21 cellular contexts compared by ENCODE assay signal in the genomic region with DNA sequence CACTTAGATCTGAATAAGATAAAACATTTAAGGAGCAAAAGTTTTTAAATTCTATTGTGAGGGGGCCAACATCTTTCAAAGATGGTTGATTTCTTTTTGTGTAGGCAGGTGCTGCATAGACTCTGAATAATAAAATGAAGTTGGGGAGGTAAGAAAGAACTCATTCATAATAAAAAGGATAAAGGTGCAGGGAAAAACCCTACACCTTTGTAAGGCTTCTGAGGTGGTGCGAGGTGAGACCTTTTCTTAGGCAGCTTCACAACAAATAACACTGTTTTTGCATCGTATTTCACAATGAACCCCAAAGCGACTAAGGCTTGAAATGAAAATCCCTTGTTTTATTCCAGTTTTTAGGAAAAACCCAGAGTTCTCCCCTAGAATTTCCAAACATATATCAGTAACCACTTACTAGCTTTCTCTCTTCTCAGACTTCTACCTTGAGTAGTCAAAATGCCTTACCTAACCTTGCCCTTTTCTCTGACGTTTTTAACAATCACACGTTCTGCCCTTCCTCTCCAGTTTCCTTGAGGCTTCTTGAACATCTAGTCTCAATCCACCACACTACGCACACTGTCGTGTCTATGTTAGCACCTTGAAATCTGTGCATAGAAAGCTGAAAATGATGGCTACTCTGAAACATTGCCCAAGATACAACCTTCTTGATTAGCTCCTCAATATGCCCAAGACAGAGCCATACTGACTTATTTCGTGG. TPM values are rescaled to one million over a fixed set of nuclear protein-coding genes. Genes with fewer than 3 reads are reported as not detected.
DNase-seq lines count a peak whose midpoint lies in the region; ATAC-seq, FAIRE-seq and TF ChIP-seq lines count a peak whose summit lies in the region.
"Had no signal": no experiment of that assay in that cellular context is flagged by ENCODE, and none has a peak within 500 bp of the region (broad histone marks: within the 10 kb centered on the region; RNA-seq: fewer than 3 reads in every experiment).

No MANE protein-coding gene starts in this region.

- no peak for TF ChIP-seq RAD21 in H1 (IDR thresholded peaks at IDR 0.05 in 1 of 2, conservative IDR thresholded peaks at IDR 0.05 in 1 of 2; ENCODE audit: low read depth in 2 of 2, low read length in 2 of 2)

- WGBS in H1 (ENCODE audit: extremely low coverage in 1 of 2, insufficient coverage in 1 of 2, insufficient read length in 1 of 2, insufficient replicate concordance in 2 of 2, low coverage in 1 of 2, low lambda C conversion rate in 2 of 2, missing lambda C conversion rate in 1 of 2), 2 experiments = 83% methylated on average over 8 of the region's 8 CpGs; no CpG with 5 or more reads in 1 of the 2 experiments

- no peak overlapping the region for H2BK15ac ChIP-seq in H1 (ENCODE audit: low read length)

- FAIRE-seq in H1 (lab: Jason Lieb, UNC) = no peak
- FAIRE-seq: GM12891 had no signal

- ATAC-seq in CD4-positive, alpha-beta T cell (ENCODE audit: poor library complexity) = peak; percentile 74

- no peak overlapping the region for H2BK120ac ChIP-seq in H1 (replicated peaks; ENCODE audit: low read depth, low read length)

- H4K20me1 ChIP-seq in BLaER1 (0 out of 2 replicates have a peak, but pooled peaks cover 6% of the 10 kb centered on the region), H1 (replicated peaks in 1 of 2; ENCODE audit: control insufficient read depth in 1 of 2, insufficient read depth in 2 of 2, low read length in 2 of 2) (no peaks in the 10 kb centered on the region)

- H3K14ac ChIP-seq in H1 (ENCODE audit: insufficient read length) = no peak overlapping the region

- CTCF ChIA-PET in CD4-positive, alpha-beta T cell (lab: Charles Lee) = interaction anchor here (1.2 kb wide), 1 partner anchor 13 kb away, joined by 3 read pairs; no protein-coding TSS in a partner anchor
- CTCF ChIA-PET in H1 (lab: Charles Lee; ENCODE audit: partially characterized antibody) = interaction anchor here (1.2 to 1.7 kb wide), 4 partner anchors 11 to 130 kb away, joined by 3 to 5 read pairs (median 4); no protein-coding TSS in a partner anchor

- intact Hi-C loops in CD4-positive, alpha-beta T cell (cut with DNase I, micrococcal nuclease) = loop anchor here in 1 of 2 experiments (1.0 kb wide), 1 partner anchor 26 kb away; no protein-coding TSS in a partner anchor

- no peaks in the 10 kb centered on the region for H3K27me3 ChIP-seq in BLaER1
- H3K27me3 ChIP-seq in CD4-positive, alpha-beta T cell (ENCODE audit: control insufficient read depth, insufficient read depth, low read length) = no peaks in the 10 kb centered on the region
- no peaks in the 10 kb centered on the region for H3K27me3 ChIP-seq in H1 (replicated peaks in 1 of 4; ENCODE audit: control insufficient read depth in 3 of 4, extremely low read depth in 1 of 4, insufficient read depth in 3 of 4, low read length in 3 of 4)

- no peak overlapping the region for H3K4ac ChIP-seq in H1 (replicated peaks; ENCODE audit: insufficient read length, low read depth, low read length)

- no peaks in the 10 kb centered on the region; the same call in 1 of the 2 replicates for H3K79me1 ChIP-seq in H1 (ENCODE audit: low read depth, low read length)

- no peak overlapping the region for H4K5ac ChIP-seq in H1 (ENCODE audit: insufficient read length, low read depth, low read length)

- DNase-seq in CD4-positive, alpha-beta T cell = no peak
- DNase-seq in H1 (ENCODE audit: low read depth in 1 of 2, low spot score in 2 of 2) (no peak), NCI-H2227 treated with DMSO at 0.1 percent for 48 hours (lab: John Stamatoyannopoulos, UW) (no peak), NCI-H128 (lab: John Stamatoyannopoulos, UW; ENCODE audit: unreplicated experiment) (no peak), occipital lobe (lab: John Stamatoyannopoulos, UW) (no peak)
- DNase-seq: CD4-positive, alpha-beta memory T cell; DMS153; Karpas-422; NCI-H1105 treated with DMSO at 0.1 percent for 48 hours; NCI-H1694 treated with DMSO at 0.1 percent for 48 hours; NCI-H2081 treated with DMSO at 0.1 percent for 48 hours; NCI-H2171 treated with DMSO at 0.1 percent for 48 hours; NCI-H446 treated with DMSO at 0.1 percent for 48 hours; NCI-H526 treated with DMSO at 0.1 percent for 48 hours; RPMI8226; SHP77 had no signal

- H3K4me2 ChIP-seq in BLaER1 (0 out of 2 replicates have a peak overlapping the region, but pooled peaks have one; percentile 17), H1 (ENCODE audit: insufficient read depth in 1 of 2, low read depth in 2 of 2, low read length in 2 of 2) (no peak overlapping the region)

- no peaks in the 10 kb centered on the region for H3K36me3 Mint-ChIP-seq in CD4-positive, alpha-beta T cell (ENCODE audit: low read depth)
- H3K36me3 Mint-ChIP-seq: CD4-positive, alpha-beta memory T cell had no signal

- POLR2A ChIA-PET in CD4-positive, alpha-beta T cell (lab: Charles Lee) = interaction anchor here (2.0 to 2.8 kb wide), 2 partner anchors 9 to 27 kb away, joined by 6 to 13 read pairs; no protein-coding TSS in a partner anchor
- POLR2A ChIA-PET in H1 (lab: Charles Lee; ENCODE audit: partially characterized antibody) = interaction anchor here (0.9 kb wide), 1 partner anchor 7 kb away, joined by 3 read pairs; no protein-coding TSS in a partner anchor

- no peak overlapping the region for H3K27ac ChIP-seq in BLaER1
- no peak overlapping the region for H3K27ac ChIP-seq in CD4-positive, alpha-beta T cell (ENCODE audit: low read depth, low read length)
- peak overlapping the region; percentile 57 for H3K27ac ChIP-seq in VCaP
- H3K27ac ChIP-seq in H1 (ENCODE audit: low read depth, low read length) = no peak overlapping the region

- H3K18ac ChIP-seq in H1 (ENCODE audit: extremely low read depth, low read length) = peak overlapping the region; percentile 17

- TF ChIP-seq CTCF in CD4-positive, alpha-beta T cell (IDR thresholded peaks at IDR 0.05) = no peak
- TF ChIP-seq CTCF in VCaP (conservative IDR thresholded peaks at IDR 0.05) (no peak), H1 (IDR thresholded peaks at IDR 0.05; ENCODE audit: control extremely low read depth in 1 of 3, insufficient read depth in 1 of 3, low read depth in 1 of 3, low read length in 3 of 3) (no peak)

- no peaks in the 10 kb centered on the region for H3K27me3 Mint-ChIP-seq in CD4-positive, alpha-beta T cell

- H3K4me1 ChIP-seq in BLaER1 = peaks cover 52% of the 10 kb centered on the region
- peaks cover 0 to 3% (median 0%) of the 10 kb centered on the region in 4 experiments; a peak in 3 of 7 replicates for H3K4me1 ChIP-seq in H1 (replicated peaks in 1 of 4; ENCODE audit: control insufficient read depth in 3 of 4, insufficient read depth in 4 of 4, low read length in 3 of 4)

- H2BK12ac ChIP-seq in H1 (ENCODE audit: low read depth, low read length) = no peak overlapping the region

- no peak overlapping the region for H3K56ac ChIP-seq in H1 (replicated peaks; ENCODE audit: insufficient read length, low read depth, low read length)

- H3K9me3 Mint-ChIP-seq in CD4-positive, alpha-beta T cell = no peaks in the 10 kb centered on the region
- H3K9me3 Mint-ChIP-seq: CD4-positive, alpha-beta memory T cell; IgD-negative memory B cell had no signal

- H2BK20ac ChIP-seq in H1 (ENCODE audit: low read length) = no peak overlapping the region

- H3K9me3 ChIP-seq in BLaER1 (peaks cover 23% of the 10 kb centered on the region), H1 (ENCODE audit: insufficient read depth in 2 of 2, low read depth in 1 of 2, low read length in 1 of 2) (no peaks in the 10 kb centered on the region)
- no peaks in the 10 kb centered on the region for H3K9me3 ChIP-seq in CD4-positive, alpha-beta T cell (ENCODE audit: control insufficient read depth, low read length)

- H4K91ac ChIP-seq in H1 (replicated peaks; ENCODE audit: insufficient read length, low read length) = peak overlapping the region; percentile 14

- peak overlapping the region; percentile 26 for H3K4me3 Mint-ChIP-seq in CD4-positive, alpha-beta T cell
- H3K4me3 Mint-ChIP-seq: CD4-positive, alpha-beta memory T cell; IgD-negative memory B cell had no signal

- H3K23me2 ChIP-seq in H1 (ENCODE audit: low read depth, low read length) = no peaks in the 10 kb centered on the region

- H3K23ac ChIP-seq in H1 (ENCODE audit: insufficient read length) = no peak overlapping the region

- peaks cover 26% of the 10 kb centered on the region for H3K36me3 ChIP-seq in BLaER1
- no peaks in the 10 kb centered on the region for H3K36me3 ChIP-seq in H1 (ENCODE audit: control insufficient read depth in 2 of 4, insufficient read depth in 4 of 4, low read length in 3 of 4)

- H3K27ac Mint-ChIP-seq in CD4-positive, alpha-beta T cell = peak overlapping the region; percentile 46
- H3K27ac Mint-ChIP-seq: IgD-negative memory B cell had no signal

- no peak overlapping the region for H2AK5ac ChIP-seq in H1 (ENCODE audit: low read depth, low read length)

- 0 out of 4 replicates have a peak, but pooled peaks cover 0 to 3% of the 10 kb centered on the region in 2 experiments for H3K79me2 ChIP-seq in H1 (ENCODE audit: control insufficient read depth in 1 of 2, insufficient read depth in 2 of 2, low read length in 2 of 2)

- no peak for TF ChIP-seq POLR2A in H1 (IDR thresholded peaks at IDR 0.05; ENCODE audit: control extremely low read depth in 1 of 2, low read depth in 2 of 2, low read length in 2 of 2)

- H3K9ac ChIP-seq in BLaER1 = no peak overlapping the region
- peak overlapping the region in 1 of 4 experiments; percentile 21; a peak in 1 of 7 replicates for H3K9ac ChIP-seq in H1 (replicated peaks in 1 of 4; ENCODE audit: extremely low read depth in 1 of 4, low read depth in 3 of 4, low read length in 3 of 4)

- H4K8ac ChIP-seq in H1 (ENCODE audit: extremely low read depth, insufficient read depth, low read length) = no peak overlapping the region

- H3K4me3 ChIP-seq in BLaER1 = no peak overlapping the region
- H3K4me3 ChIP-seq in H1 (ENCODE audit: extremely low read depth in 1 of 4, insufficient read depth in 2 of 4, low read depth in 3 of 4, low read length in 4 of 4) = no peak overlapping the region

- peak overlapping the region; percentile 18; the same call in 1 of the 2 replicates for H2AFZ ChIP-seq in H1 (ENCODE audit: low read length)

- no peak for TF ChIP-seq EP300 in H1 (IDR thresholded peaks at IDR 0.05; ENCODE audit: borderline replicate concordance in 1 of 2, low read depth in 2 of 2, low read length in 2 of 2)

- H2BK5ac ChIP-seq in H1 (ENCODE audit: low read depth, low read length) = no peak overlapping the region

- peaks cover 15% of the 10 kb centered on the region for H3K4me1 Mint-ChIP-seq in CD4-positive, alpha-beta T cell (ENCODE audit: low read depth)
- H3K4me1 Mint-ChIP-seq: IgD-negative memory B cell had no signal

RNA-seq across cellular contexts. Expression of a gene that starts 30.2 kb away (rescaled TPM):
- total RNA-seq in CD4-positive, alpha-beta T cell = 1 to 10 TPM; 2.5 to 2.9 TPM
- 5.6 and 5.7 TPM in 2 replicates for total RNA-seq in H1 (2021; fragmentation: NEBNext Ultra II Directional; extraction: Animal tissue kit (Norgen Biotek cat#: 25700))
- 2.1 and 2.7 TPM in 2 replicates for polyA plus RNA-seq in H1 (2011; rRNA removed)
- polyA plus RNA-seq in H1 (2011; cell fraction: cytosol; rRNA removed) = 3.0 TPM
- polyA plus RNA-seq in H1 (2011; cell fraction: nucleus; rRNA removed) = 3.8 TPM
- 2.1 to 2.6 TPM (median 2.2 TPM) in 4 replicates for polyA plus RNA-seq in H1 (2012, experiment 1 of 2)
- 0.34 TPM for polyA plus RNA-seq in H1 (2012, experiment 2 of 2)
- 4.8 TPM for polyA plus RNA-seq in H1 (2013, experiment 1 of 2)
- polyA plus RNA-seq in H1 (2013, experiment 2 of 2) = 4.9 TPM
- 4.6 and 6.1 TPM in 2 replicates for polyA minus RNA-seq in H1 (2011; rRNA and poly(A)+ RNA removed)
- 4.1 TPM for polyA minus RNA-seq in H1 (2011; cell fraction: cytosol; rRNA and poly(A)+ RNA removed)
- polyA minus RNA-seq in H1 (2011; cell fraction: nucleus; rRNA and poly(A)+ RNA removed) = 11.6 TPM
- total RNA-seq in occipital lobe = 4.4 TPM
- total RNA-seq: G401 had no signal
